8 cellular contexts compared by ENCODE assay signal in the genomic region with DNA sequence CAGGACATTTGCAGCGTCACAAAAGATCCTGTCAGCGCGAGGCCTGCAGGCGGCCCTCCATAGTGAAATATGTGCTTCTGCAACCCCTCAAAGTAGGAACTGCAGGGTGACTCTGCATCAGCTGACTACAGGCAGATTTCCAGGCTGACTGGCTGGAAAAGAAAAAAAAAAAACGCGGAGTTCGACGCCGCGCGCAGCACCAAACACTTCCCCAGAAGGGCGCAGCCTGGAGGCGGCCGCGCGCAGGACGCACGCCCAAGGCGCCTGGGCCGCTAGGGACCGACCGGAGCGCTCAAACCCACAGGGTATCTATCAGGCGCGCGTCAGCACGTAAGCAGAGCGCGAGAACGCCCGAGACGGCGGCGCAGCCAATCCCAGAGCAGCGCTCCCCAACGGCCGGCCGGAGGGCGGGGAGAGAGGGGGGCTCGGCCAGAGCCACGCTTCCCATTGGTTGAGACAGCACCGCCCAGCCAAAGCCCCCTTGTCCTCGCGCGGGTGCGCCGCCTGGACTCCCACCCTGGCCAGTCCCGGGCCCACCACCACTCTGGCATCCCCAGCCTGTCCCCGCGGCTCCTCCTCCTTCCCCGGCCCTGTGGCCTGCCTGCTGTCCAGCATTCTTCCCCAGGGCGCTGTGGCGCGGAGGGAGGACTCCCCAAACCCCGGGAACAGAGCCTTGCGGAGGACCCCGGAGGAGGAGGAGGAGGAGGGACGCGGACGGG. TPM values are rescaled to one million over a fixed set of nuclear protein-coding genes. Genes with fewer than 3 reads are reported as not detected.
DNase-seq lines count a peak whose midpoint lies in the region; ATAC-seq lines count a peak whose summit lies in the region.

No MANE protein-coding gene starts in this region.

- H3K9me3 Mint-ChIP-seq in activated CD4-positive, alpha-beta T cell treated with anti-CD3 and anti-CD28 coated beads, Interleukin-2, amount 10 ng/mL, durations not matched to agents 24 days and 14 days: no peaks in the 10 kb centered on the region

- intact Hi-C loops in activated CD4-positive, alpha-beta T cell treated with anti-CD3 and anti-CD28 coated beads, Interleukin-2, amount 10 ng/mL, durations not matched to agents 24 days and 14 days (cut with micrococcal nuclease): loop anchor here (5.0 to 10.0 kb wide), 2 partner anchors 200 to 238 kb away; a partner anchor contains a TSS

- peaks cover 39% of the 10 kb centered on the region for H3K4me1 Mint-ChIP-seq in activated CD4-positive, alpha-beta T cell treated with anti-CD3 and anti-CD28 coated beads, Interleukin-2, amount 10 ng/mL, durations not matched to agents 24 days and 14 days

- H3K4me1 ChIP-seq in BLaER1 treated with 17β-estradiol and CSF1 and Interleukin-3, amounts not matched to agents 10 nM and 100 nM: peaks cover 21 to 45% (median 28%) of the 10 kb centered on the region in 10 experiments

- peaks cover 22% of the 10 kb centered on the region for H3K36me3 Mint-ChIP-seq in activated CD4-positive, alpha-beta T cell treated with anti-CD3 and anti-CD28 coated beads, Interleukin-2, amount 10 ng/mL, durations not matched to agents 24 days and 14 days (ENCODE audit: low read depth)

- peak overlapping the region; percentile 69 to 90 (median 80) for H3K4me3 ChIP-seq in BLaER1 treated with 17β-estradiol and CSF1 and Interleukin-3, amounts not matched to agents 10 nM and 100 nM

- DNase-seq in GM19240 (ENCODE audit: insufficient read length, low spot score) (peak; percentile 92), NCI-H524 treated with DMSO at 0.1 percent for 48 hours (lab: John Stamatoyannopoulos, UW) (peak; percentile 96), cortex of kidney (lab: John Stamatoyannopoulos, UW) (peak; percentile 49), left kidney (ENCODE audit: low read depth, low spot score) (peak; percentile 99)
- peak; percentile 98 for DNase-seq in activated CD4-positive, alpha-beta T cell treated with anti-CD3 and anti-CD28 coated beads, Interleukin-2, amount 10 ng/mL, durations not matched to agents 24 days and 14 days
- DNase-seq in stimulated activated CD4-positive, alpha-beta T cell treated with anti-CD3 and anti-CD28 coated beads, Interleukin-1b, Interleukin-23, amount 100 ng/mL, for 48 hours: peak; percentile 95

- peak overlapping the region; percentile 79 to 94 (median 85) for H3K9ac ChIP-seq in BLaER1 treated with 17β-estradiol and CSF1 and Interleukin-3, amounts not matched to agents 10 nM and 100 nM

- peaks cover 0 to 25% (median 17%) of the 10 kb centered on the region in 11 experiments; a peak in 18 of 22 replicates for H3K36me3 ChIP-seq in BLaER1 treated with 17β-estradiol and CSF1 and Interleukin-3, amounts not matched to agents 10 nM and 100 nM

- H3K4me2 ChIP-seq in BLaER1 treated with 17β-estradiol and CSF1 and Interleukin-3, amounts not matched to agents 10 nM and 100 nM: peak overlapping the region; percentile 78 to 96 (median 86)

- peaks cover 0 to 27% (median 10%) of the 10 kb centered on the region in 11 experiments; a peak in 10 of 22 replicates for H4K20me1 ChIP-seq in BLaER1 treated with 17β-estradiol and CSF1 and Interleukin-3, amounts not matched to agents 10 nM and 100 nM

- peaks cover 0 to 9% (median 0%) of the 10 kb centered on the region in 11 experiments; a peak in 2 of 22 replicates for H3K9me3 ChIP-seq in BLaER1 treated with 17β-estradiol and CSF1 and Interleukin-3, amounts not matched to agents 10 nM and 100 nM (replicated peaks in 1 of 11)

- H3K27me3 Mint-ChIP-seq in activated CD4-positive, alpha-beta T cell treated with anti-CD3 and anti-CD28 coated beads, Interleukin-2, amount 10 ng/mL, durations not matched to agents 24 days and 14 days: peaks cover 9% of the 10 kb centered on the region

- ATAC-seq in HG03457 (IDR thresholded peaks at IDR 0.05; ENCODE audit: unreplicated experiment): peak; percentile 96

- peak overlapping the region; percentile 88 for H3K4me3 Mint-ChIP-seq in activated CD4-positive, alpha-beta T cell treated with anti-CD3 and anti-CD28 coated beads, Interleukin-2, amount 10 ng/mL, durations not matched to agents 24 days and 14 days

- peak overlapping the region; percentile 71 to 95 (median 84); a peak in 21 of 22 replicates for H3K27ac ChIP-seq in BLaER1 treated with 17β-estradiol and CSF1 and Interleukin-3, amounts not matched to agents 10 nM and 100 nM

- H3K27me3 ChIP-seq in BLaER1 treated with 17β-estradiol and CSF1 and Interleukin-3, amounts not matched to agents 10 nM and 100 nM: no peaks in the 10 kb centered on the region

- peak overlapping the region; percentile 98 for H3K27ac Mint-ChIP-seq in activated CD4-positive, alpha-beta T cell treated with anti-CD3 and anti-CD28 coated beads, Interleukin-2, amount 10 ng/mL, durations not matched to agents 24 days and 14 days

RNA-seq across cellular contexts. Expression of a gene that starts 1.0 kb away (rescaled TPM):
- total RNA-seq in activated CD4-positive, alpha-beta T cell treated with anti-CD3 and anti-CD28 coated beads, Interleukin-2, amount 10 ng/mL, durations not matched to agents 24 days and 14 days: 124 and 133 TPM in 2 replicates

Comparison
In these comparisons a context has a peak if more than half of its experiments do, and no peak if none do; other contexts are left out.
1. Peak in every context shown above with its lines: DNase-seq, ATAC-seq, H3K4me3 ChIP-seq and H3K27ac ChIP-seq.
2. DNase-seq: peak in every context shown above with its lines; median percentile 99 in left kidney; 98 in activated CD4-positive, alpha-beta T cell treated with anti-CD3 and anti-CD28 coated beads, Interleukin-2, amount 10 ng/mL, durations not matched to agents 24 days and 14 days; 96 in NCI-H524 treated with DMSO at 0.1 percent for 48 hours; 95 in stimulated activated CD4-positive, alpha-beta T cell treated with anti-CD3 and anti-CD28 coated beads, Interleukin-1b, Interleukin-23, amount 100 ng/mL, for 48 hours; 92 in GM19240; 49 in cortex of kidney.